1 cellular context compared by ENCODE assay signal in genomic region chr13:106036870-106037269, GRCh38.
TF ChIP-seq lines count a peak whose summit lies in the region.

No MANE protein-coding gene starts in this region.

TF ChIP-seq in H1, 55 proteins besides CTCF, POLR2A, EP300 and RAD21:
- TF ChIP-seq FOSL1 (IDR thresholded peaks at IDR 0.05; ENCODE audit: insufficient read depth, low read depth, low read length) (no peak), BCL11A (IDR thresholded peaks at IDR 0.05; ENCODE audit: low read depth in 2 of 2, low read length in 2 of 2) (no peak), KDM4A (IDR thresholded peaks at IDR 0.05; ENCODE audit: low read depth, low read length, severe bottlenecking) (no peak), RFX5 (IDR thresholded peaks at IDR 0.05; ENCODE audit: borderline replicate concordance, low read depth, low read length) (no peak), PHF8 (conservative IDR thresholded peaks at IDR 0.05; ENCODE audit: low read depth, low read length) (no peak), KDM1A (IDR thresholded peaks at IDR 0.05; ENCODE audit: borderline replicate concordance, low read length) (no peak), CBX5 (IDR thresholded peaks at IDR 0.05; ENCODE audit: low read depth, low read length) (no peak), TAF7 (optimal IDR thresholded peaks at IDR 0.05; ENCODE audit: borderline replicate concordance, low read depth, low read length) (no peak), CTBP2 (IDR thresholded peaks at IDR 0.05; ENCODE audit: borderline replicate concordance, insufficient read depth, insufficient read length, low read length) (no peak), CREB1 (IDR thresholded peaks at IDR 0.05) (no peak), MAFK (IDR thresholded peaks at IDR 0.05; ENCODE audit: low read depth, low read length) (no peak), EZH2 (IDR thresholded peaks at IDR 0.05; ENCODE audit: low read depth, low read length, severe bottlenecking) (no peak), TCF12 (IDR thresholded peaks at IDR 0.05; ENCODE audit: low read depth, low read length) (no peak), RNF2 (IDR thresholded peaks at IDR 0.05; ENCODE audit: borderline replicate concordance, low read depth, low read length, missing control alignments, poor library complexity, severe bottlenecking) (no peak), KDM5A (IDR thresholded peaks at IDR 0.05; ENCODE audit: low read length) (no peak), NANOG (IDR thresholded peaks at IDR 0.05; ENCODE audit: insufficient read depth, low read depth, low read length, poor library complexity, severe bottlenecking) (no peak), NRF1 (IDR thresholded peaks at IDR 0.05; ENCODE audit: low read depth, low read length) (no peak)
